In the genomic region with DNA sequence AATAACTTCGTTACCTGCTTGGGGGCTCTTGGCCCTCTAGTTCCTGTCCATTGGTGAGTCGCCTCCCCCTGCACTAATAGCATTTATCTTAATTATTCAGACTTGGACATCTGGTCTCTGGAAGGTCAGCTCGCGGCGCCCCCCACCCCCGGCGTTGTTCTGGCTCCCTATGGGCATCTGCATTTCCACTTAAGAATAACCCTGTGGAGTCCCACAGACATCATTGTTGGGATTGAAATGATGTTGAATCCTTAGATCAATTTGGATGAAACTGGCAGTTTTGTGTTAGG, we compare ENCODE assay signal across 13 cellular contexts.
"Had no signal": no experiment of that assay in that cellular context is flagged by ENCODE, and none has a peak within 500 bp of the region (broad histone marks: within the 10 kb centered on the region; RNA-seq: fewer than 3 reads in every experiment).

No MANE protein-coding gene starts in this region.

- H3K27ac ChIP-seq: ascending aorta, cardiac muscle cell, heart right ventricle, thyroid gland, uterus had no signal

- ATAC-seq: WTC11 had no signal

- H3K4me3 ChIP-seq: ascending aorta, cardiac muscle cell, heart right ventricle, thyroid gland, uterus had no signal

- H3K36me3 Mint-ChIP-seq: activated naive CD8-positive, alpha-beta T cell treated with anti-CD3 and anti-CD28 coated beads for 36 hours; WTC11 had no signal

- H3K4me1 ChIP-seq: ascending aorta, heart right ventricle, thyroid gland, uterus had no signal

- H3K9me3 ChIP-seq: ascending aorta, heart right ventricle, thyroid gland, uterus had no signal

- DNase-seq: activated CD4-positive, alpha-beta T cell treated with anti-CD3 and anti-CD28 coated beads for 48 hours; activated effector memory CD4-positive, alpha-beta T cell treated with Interleukin-2 at 50 U/mL for 16 hours; activated naive CD8-positive, alpha-beta T cell treated with anti-CD3 and anti-CD28 coated beads for 36 hours; heart right ventricle; nephron progenitor cell; stimulated activated CD4-positive, alpha-beta T cell treated with anti-CD3 and anti-CD28 coated beads, Interleukin-15, amount 100 ng/mL, for 24 hours; stimulated activated CD4-positive, alpha-beta T cell treated with anti-CD3 and anti-CD28 coated beads, Interleukin-4, amount 100 ng/mL, for 4 hours; thyroid gland; uterus had no signal

- H3K4me3 Mint-ChIP-seq: activated naive CD8-positive, alpha-beta T cell treated with anti-CD3 and anti-CD28 coated beads for 36 hours; nephron progenitor cell; T-helper 1 cell treated with Interleukin-12 subunit alpha and Interleukin-12 subunit beta and Interleukin-4 antibody, amounts not matched to agents 30 μg/mL and 1 μg/mL, for 36 hours; WTC11 had no signal

- H3K9me3 Mint-ChIP-seq: activated naive CD8-positive, alpha-beta T cell treated with anti-CD3 and anti-CD28 coated beads for 36 hours; nephron progenitor cell; T-helper 1 cell treated with Interleukin-12 subunit alpha and Interleukin-12 subunit beta and Interleukin-4 antibody, amounts not matched to agents 30 μg/mL and 1 μg/mL, for 36 hours; WTC11 had no signal

- H3K27ac Mint-ChIP-seq: activated naive CD8-positive, alpha-beta T cell treated with anti-CD3 and anti-CD28 coated beads for 36 hours; nephron progenitor cell; T-helper 1 cell treated with Interleukin-12 subunit alpha and Interleukin-12 subunit beta and Interleukin-4 antibody, amounts not matched to agents 30 μg/mL and 1 μg/mL, for 36 hours; WTC11 had no signal

- H3K36me3 ChIP-seq: ascending aorta, cardiac muscle cell, heart right ventricle, thyroid gland, uterus had no signal

- H3K27me3 ChIP-seq: ascending aorta, thyroid gland, uterus had no signal

- H3K4me1 Mint-ChIP-seq: activated naive CD8-positive, alpha-beta T cell treated with anti-CD3 and anti-CD28 coated beads for 36 hours had no signal
